In the genomic region with DNA sequence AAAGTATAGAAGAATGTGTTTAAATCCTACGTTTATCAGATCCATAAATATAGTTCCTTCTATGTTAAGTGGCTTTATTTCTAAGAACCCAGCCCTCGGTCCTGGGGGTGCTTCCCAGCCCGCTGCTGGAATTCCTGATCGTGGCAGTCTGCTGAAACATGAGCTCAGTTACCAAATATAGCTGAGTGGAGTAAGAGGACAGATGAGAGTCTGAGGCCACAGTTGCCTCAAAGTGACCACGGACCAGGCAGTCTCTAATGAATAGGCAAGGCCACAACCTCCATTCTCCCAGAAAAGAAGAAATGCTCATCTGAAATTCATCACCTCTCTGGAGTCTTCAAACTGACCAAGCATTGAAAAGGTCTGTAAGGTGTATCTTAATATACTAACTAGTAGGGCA, we compare ENCODE assay signal across 1 cellular context.
TF ChIP-seq lines count a peak whose summit lies in the region.

PALLD (plus strand) TSS at position 219 of the 400 bp plus-strand sequence.

TF ChIP-seq in endothelial cell of umbilical vein, 7 proteins besides CTCF, POLR2A, EP300 and RAD21:
- no peak for TF ChIP-seq MYC (IDR thresholded peaks at IDR 0.05; ENCODE audit: low read depth, low read length)
- TF ChIP-seq FOS (IDR thresholded peaks at IDR 0.05; ENCODE audit: borderline replicate concordance, insufficient read depth, low read length), result no peak
- TF ChIP-seq EZH2 (IDR thresholded peaks at IDR 0.05; ENCODE audit: borderline replicate concordance, low read depth, low read length, severe bottlenecking), result no peak
- TF ChIP-seq GATA2 (IDR thresholded peaks at IDR 0.05; ENCODE audit: insufficient read depth, insufficient read length, low read depth, low read length), result no peak
- no peak for TF ChIP-seq MAX (IDR thresholded peaks at IDR 0.05; ENCODE audit: insufficient read depth, insufficient read length)
- TF ChIP-seq POLR2AphosphoS5 (IDR thresholded peaks at IDR 0.05; ENCODE audit: insufficient read depth, low read depth, low read length), result no peak
